ENCODE assay signal across 20 cellular contexts in genomic region chr10:52455095-52455494, GRCh38.
A peak's percentile ranks its signal among the peaks of the same experiment; 100 is the strongest.
DNase-seq lines count a peak whose midpoint lies in the region; ATAC-seq and TF ChIP-seq lines count a peak whose summit lies in the region.
"Had no signal": no experiment of that assay in that cellular context is flagged by ENCODE, and none has a peak within 500 bp of the region (broad histone marks: within the 10 kb centered on the region; RNA-seq: fewer than 3 reads in every experiment).

No MANE protein-coding gene starts in this region.

- in situ Hi-C loops in mammary epithelial cell (cut with MboI; ENCODE audit: low sequenced_read_pairs in 2 of 2), result no loop called here

- peak; percentile 36 for ATAC-seq in left lung
- ATAC-seq: stimulated activated naive CD8-positive, alpha-beta T cell treated with anti-CD3 and anti-CD28 coated beads, Interleukin-15, amount 100 ng/mL, for 72 hours had no signal

- H3K9ac ChIP-seq in mammary epithelial cell (ENCODE audit: insufficient read depth, low read length), result peak overlapping the region; percentile 20

- H3K9me3 ChIP-seq in mammary epithelial cell (replicated peaks; ENCODE audit: insufficient read depth, low read length), result no peaks in the 10 kb centered on the region
- H3K9me3 ChIP-seq in left lung, result no peaks in the 10 kb centered on the region
- no peaks in the 10 kb centered on the region for H3K9me3 ChIP-seq in testis
- H3K9me3 ChIP-seq: Peyer's patch, upper lobe of left lung had no signal

- peak overlapping the region; percentile 34 for H2AFZ ChIP-seq in mammary epithelial cell (ENCODE audit: low read depth, low read length)

- H3K4me3 ChIP-seq in mammary epithelial cell (replicated peaks in 1 of 3; ENCODE audit: insufficient read depth in 1 of 3, low read depth in 2 of 3, low read length in 3 of 3) (peak overlapping the region; percentile 51 to 57 (median 56)), left lung (no peak overlapping the region), testis (no peak overlapping the region)
- H3K4me3 ChIP-seq: Peyer's patch, upper lobe of left lung had no signal

- H3K79me2 ChIP-seq in mammary epithelial cell (ENCODE audit: insufficient read depth, low read length), result peaks cover 33% of the 10 kb centered on the region

- BruUV-seq in mammary epithelial cell (replicated peaks; lab: Mats Ljungman, UMichigan), result no TSS peak

- H3K27me3 ChIP-seq in mammary epithelial cell (ENCODE audit: insufficient read depth, low read length) (no peaks in the 10 kb centered on the region), left lung (no peaks in the 10 kb centered on the region), testis (no peaks in the 10 kb centered on the region)
- H3K27me3 ChIP-seq: Peyer's patch, upper lobe of left lung had no signal

- no peak for TF ChIP-seq POLR2A in testis (IDR thresholded peaks at IDR 0.05)

- H3K4me1 ChIP-seq in mammary epithelial cell (ENCODE audit: insufficient read depth, low read length), result peaks cover 50% of the 10 kb centered on the region
- H3K4me1 ChIP-seq in left lung, result no peaks in the 10 kb centered on the region
- H3K4me1 ChIP-seq in testis, result no peaks in the 10 kb centered on the region
- H3K4me1 ChIP-seq: Peyer's patch, upper lobe of left lung had no signal

- intact Hi-C loops in mammary epithelial cell (cut with micrococcal nuclease) (loop anchor here (1.0 kb wide), 1 partner anchor 141 kb away; the partner anchor contains the start of gene DKK1), left lung (cut with DNase I) (no loop called here), testis (cut with DNase I; ENCODE audit: low total_unique reads) (no loop called here)

- peaks cover 9% of the 10 kb centered on the region for H3K36me3 ChIP-seq in mammary epithelial cell (ENCODE audit: insufficient read depth, low read length)
- H3K36me3 ChIP-seq in left lung, result no peaks in the 10 kb centered on the region
- H3K36me3 ChIP-seq in testis (ENCODE audit: low read depth, missing control alignments), result no peaks in the 10 kb centered on the region
- H3K36me3 ChIP-seq: Peyer's patch, upper lobe of left lung had no signal

- H3K27ac ChIP-seq in mammary epithelial cell (ENCODE audit: insufficient read depth, low read depth, low read length) (peak overlapping the region; percentile 94), left lung (no peak overlapping the region), testis (no peak overlapping the region)
- H3K27ac ChIP-seq: Peyer's patch, upper lobe of left lung had no signal

- CTCF ChIA-PET in mammary epithelial cell (lab: Charles Lee; ENCODE audit: low non-redundant PET), result no interaction called here

- peak; percentile 4 for DNase-seq in Daoy (ENCODE audit: low read depth)
- peak; percentile 56 for DNase-seq in LoVo (ENCODE audit: low spot score)
- peak; percentile 82 for DNase-seq in mammary epithelial cell
- no peak for DNase-seq in left lung
- no peak for DNase-seq in NCI-H510A (lab: John Stamatoyannopoulos, UW)
- DNase-seq in testis, result no peak
- DNase-seq in GDM1 (lab: John Stamatoyannopoulos, UW), result no peak
- no peak for DNase-seq in inferior parietal cortex (ENCODE audit: extremely low spot score)
- DNase-seq: activated CD4-positive, alpha-beta T cell treated with anti-CD3 and anti-CD28 coated beads, Interleukin-2, amount 50 U/mL, for 48 hours; activated naive CD8-positive, alpha-beta T cell treated with anti-CD3 and anti-CD28 coated beads, Interleukin-2, amount 10 ng/mL, durations not matched to agents 7 days and 5 days; activated T-cell treated with anti-CD3 and anti-CD28 coated beads, Interleukin-2, amount 50 U/mL, for 48 hours; DND-41; erythroblast; NCI-H1105; NCI-H748 treated with DMSO at 0.1 percent for 48 hours; Peyer's patch; stimulated activated CD4-positive, alpha-beta T cell treated with anti-CD3 and anti-CD28 coated beads, Interleukin-2, amount 100 ng/mL, for 24 hours; stimulated activated naive CD8-positive, alpha-beta T cell treated with anti-CD3 and anti-CD28 coated beads, Interleukin-15, amount 100 ng/mL, for 72 hours; SW 1271; upper lobe of left lung had no signal

- dilution Hi-C loops in mammary epithelial cell (cut with HindIII; ENCODE audit: low sequenced_read_pairs), result no loop called here

- WGBS in mammary epithelial cell (ENCODE audit: low coverage, missing lambda C conversion rate), result 25% methylated on average over 3 of the region's 3 CpGs
- whole genome bisulfite sequencing in testis, 2 donors, result 64 to 79% methylated on average over 3 of the region's 3 CpGs

- no peaks in the 10 kb centered on the region for H4K20me1 ChIP-seq in mammary epithelial cell (ENCODE audit: insufficient read depth, low read length)

- TF ChIP-seq CTCF in mammary epithelial cell (conservative IDR thresholded peaks at IDR 0.05 in 1 of 2, IDR thresholded peaks at IDR 0.05 in 1 of 2; ENCODE audit: extremely low read depth in 1 of 2, insufficient read depth in 1 of 2, low read depth in 1 of 2, low read length in 2 of 2) (no peak), left lung (IDR thresholded peaks at IDR 0.05) (no peak), testis (IDR thresholded peaks at IDR 0.05) (no peak)

- H3K4me2 ChIP-seq in mammary epithelial cell (ENCODE audit: insufficient read depth, low read depth, low read length), result peak overlapping the region; percentile 79

Comparison
In these comparisons a context has a peak if more than half of its experiments do, and no peak if none do; other contexts are left out.
1. DNase-seq: peak in Daoy (single experiment), LoVo (single experiment) and mammary epithelial cell (single experiment); none in left lung (0 of 2), NCI-H510A (single experiment), testis (single experiment), GDM1 (single experiment) and inferior parietal cortex (single experiment).
2. H3K4me3 ChIP-seq: peak in mammary epithelial cell (3 of 3); none in left lung (0 of 2) and testis (0 of 2).